In genomic region chr5:144135113-144135762, GRCh38 we compare ENCODE assay signal across 1 cellular context.
TF ChIP-seq lines count a peak whose summit lies in the region.

No MANE protein-coding gene starts in this region.

TF ChIP-seq in HepG2, 621 proteins besides CTCF, POLR2A, EP300 and RAD21:
- TF ChIP-seq ZNF432 (CRISPR knock-in tag; IDR thresholded peaks at IDR 0.05; ENCODE audit: borderline replicate concordance) (no peak), SNAPC5 (CRISPR knock-in tag; IDR thresholded peaks at IDR 0.05; ENCODE audit: borderline replicate concordance) (no peak), SIN3A (IDR thresholded peaks at IDR 0.05; ENCODE audit: borderline replicate concordance, low read depth, low read length) (no peak), ZC3H13 (CRISPR knock-in tag; IDR thresholded peaks at IDR 0.05) (no peak), CREM (IDR thresholded peaks at IDR 0.05) (no peak), CREM (CRISPR knock-in tag; IDR thresholded peaks at IDR 0.05) (no peak)
- TF ChIP-seq, protein P1, sequence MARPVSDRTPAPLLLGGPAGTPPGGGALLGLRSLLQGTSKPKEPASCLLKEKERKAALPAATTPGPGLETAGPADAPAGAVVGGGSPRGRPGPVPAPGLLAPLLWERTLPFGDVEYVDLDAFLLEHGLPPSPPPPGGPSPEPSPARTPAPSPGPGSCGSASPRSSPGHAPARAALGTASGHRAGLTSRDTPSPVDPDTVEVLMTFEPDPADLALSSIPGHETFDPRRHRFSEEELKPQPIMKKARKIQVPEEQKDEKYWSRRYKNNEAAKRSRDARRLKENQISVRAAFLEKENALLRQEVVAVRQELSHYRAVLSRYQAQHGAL (CRISPR knock-in tag; IDR thresholded peaks at IDR 0.05; ENCODE audit: not compliant biosample characterization), result no peak
- TF ChIP-seq, protein P2, sequence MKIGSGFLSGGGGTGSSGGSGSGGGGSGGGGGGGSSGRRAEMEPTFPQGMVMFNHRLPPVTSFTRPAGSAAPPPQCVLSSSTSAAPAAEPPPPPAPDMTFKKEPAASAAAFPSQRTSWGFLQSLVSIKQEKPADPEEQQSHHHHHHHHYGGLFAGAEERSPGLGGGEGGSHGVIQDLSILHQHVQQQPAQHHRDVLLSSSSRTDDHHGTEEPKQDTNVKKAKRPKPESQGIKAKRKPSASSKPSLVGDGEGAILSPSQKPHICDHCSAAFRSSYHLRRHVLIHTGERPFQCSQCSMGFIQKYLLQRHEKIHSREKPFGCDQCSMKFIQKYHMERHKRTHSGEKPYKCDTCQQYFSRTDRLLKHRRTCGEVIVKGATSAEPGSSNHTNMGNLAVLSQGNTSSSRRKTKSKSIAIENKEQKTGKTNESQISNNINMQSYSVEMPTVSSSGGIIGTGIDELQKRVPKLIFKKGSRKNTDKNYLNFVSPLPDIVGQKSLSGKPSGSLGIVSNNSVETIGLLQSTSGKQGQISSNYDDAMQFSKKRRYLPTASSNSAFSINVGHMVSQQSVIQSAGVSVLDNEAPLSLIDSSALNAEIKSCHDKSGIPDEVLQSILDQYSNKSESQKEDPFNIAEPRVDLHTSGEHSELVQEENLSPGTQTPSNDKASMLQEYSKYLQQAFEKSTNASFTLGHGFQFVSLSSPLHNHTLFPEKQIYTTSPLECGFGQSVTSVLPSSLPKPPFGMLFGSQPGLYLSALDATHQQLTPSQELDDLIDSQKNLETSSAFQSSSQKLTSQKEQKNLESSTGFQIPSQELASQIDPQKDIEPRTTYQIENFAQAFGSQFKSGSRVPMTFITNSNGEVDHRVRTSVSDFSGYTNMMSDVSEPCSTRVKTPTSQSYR (CRISPR knock-in tag; IDR thresholded peaks at IDR 0.05; ENCODE audit: borderline replicate concordance), result no peak
- TF ChIP-seq, protein P3, sequence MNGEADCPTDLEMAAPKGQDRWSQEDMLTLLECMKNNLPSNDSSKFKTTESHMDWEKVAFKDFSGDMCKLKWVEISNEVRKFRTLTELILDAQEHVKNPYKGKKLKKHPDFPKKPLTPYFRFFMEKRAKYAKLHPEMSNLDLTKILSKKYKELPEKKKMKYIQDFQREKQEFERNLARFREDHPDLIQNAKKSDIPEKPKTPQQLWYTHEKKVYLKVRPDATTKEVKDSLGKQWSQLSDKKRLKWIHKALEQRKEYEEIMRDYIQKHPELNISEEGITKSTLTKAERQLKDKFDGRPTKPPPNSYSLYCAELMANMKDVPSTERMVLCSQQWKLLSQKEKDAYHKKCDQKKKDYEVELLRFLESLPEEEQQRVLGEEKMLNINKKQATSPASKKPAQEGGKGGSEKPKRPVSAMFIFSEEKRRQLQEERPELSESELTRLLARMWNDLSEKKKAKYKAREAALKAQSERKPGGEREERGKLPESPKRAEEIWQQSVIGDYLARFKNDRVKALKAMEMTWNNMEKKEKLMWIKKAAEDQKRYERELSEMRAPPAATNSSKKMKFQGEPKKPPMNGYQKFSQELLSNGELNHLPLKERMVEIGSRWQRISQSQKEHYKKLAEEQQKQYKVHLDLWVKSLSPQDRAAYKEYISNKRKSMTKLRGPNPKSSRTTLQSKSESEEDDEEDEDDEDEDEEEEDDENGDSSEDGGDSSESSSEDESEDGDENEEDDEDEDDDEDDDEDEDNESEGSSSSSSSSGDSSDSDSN (CRISPR knock-in tag; IDR thresholded peaks at IDR 0.05), result no peak
TF ChIP-seq in HepG2: peak in this region for 0.
